Comparison of ENCODE assay signal across 1 cellular context in the genomic region with DNA sequence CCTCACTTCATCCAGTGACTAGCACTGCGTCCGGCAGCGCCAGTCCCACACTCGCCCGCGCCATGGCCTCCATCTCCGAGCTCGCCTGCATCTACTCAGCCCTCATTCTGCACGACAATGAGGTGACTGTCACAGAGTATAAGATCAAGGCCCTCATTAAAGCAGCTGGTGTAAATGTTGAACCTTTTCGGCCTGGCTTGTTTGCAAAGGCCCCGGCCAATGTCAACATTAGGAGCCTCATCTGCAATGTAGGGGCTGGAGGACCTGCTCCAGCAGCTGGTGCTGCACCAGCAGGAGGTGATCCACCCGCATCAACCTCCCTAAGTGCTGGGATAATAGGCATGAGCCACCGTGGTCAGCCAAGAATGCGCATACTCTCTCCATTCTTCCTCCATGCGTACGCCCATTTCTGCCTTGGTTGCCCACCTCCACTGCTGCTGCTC.
TF ChIP-seq lines count a peak whose summit lies in the region.

No MANE protein-coding gene starts in this region.

TF ChIP-seq in HepG2, 621 proteins besides CTCF, POLR2A, EP300 and RAD21 (continued from another document and continues in another):
- TF ChIP-seq PATZ1 (CRISPR knock-in tag; IDR thresholded peaks at IDR 0.05) (peak; percentile 70), SMC3 (IDR thresholded peaks at IDR 0.05; ENCODE audit: low read length) (0 out of 2 replicates have a peak, but pooled peaks have one; percentile 31), ZNF101 (CRISPR knock-in tag; IDR thresholded peaks at IDR 0.05; ENCODE audit: borderline replicate concordance, low read depth) (no peak), ZNF572 (CRISPR knock-in tag; IDR thresholded peaks at IDR 0.05) (peak; percentile 84; the same call in 1 of the 2 replicates), FOXP1 (IDR thresholded peaks at IDR 0.05) (no peak), FOXP1 (CRISPR knock-in tag; IDR thresholded peaks at IDR 0.05) (peak; percentile 70; the same call in 1 of the 2 replicates), ZNF790 (CRISPR knock-in tag; IDR thresholded peaks at IDR 0.05; ENCODE audit: borderline replicate concordance) (peak; percentile 33; the same call in 1 of the 2 replicates), TCF7 (IDR thresholded peaks at IDR 0.05; ENCODE audit: low read depth) (peak; percentile 82), ZNF292 (CRISPR knock-in tag; IDR thresholded peaks at IDR 0.05; ENCODE audit: borderline replicate concordance, low read depth) (peak; percentile 86; the same call in 1 of the 2 replicates), POGK (CRISPR knock-in tag; conservative IDR thresholded peaks at IDR 0.05) (0 out of 2 replicates have a peak, but pooled peaks have one; percentile 40), ZNF746 (CRISPR knock-in tag; IDR thresholded peaks at IDR 0.05) (no peak), REPIN1 (CRISPR knock-in tag; IDR thresholded peaks at IDR 0.05; ENCODE audit: borderline replicate concordance, low read depth) (peak; percentile 52; the same call in 1 of the 2 replicates), NR2C2 (CRISPR knock-in tag; IDR thresholded peaks at IDR 0.05; ENCODE audit: borderline replicate concordance) (peak; percentile 41; the same call in 1 of the 2 replicates), SP4 (CRISPR knock-in tag; IDR thresholded peaks at IDR 0.05) (peak; percentile 44; the same call in 1 of the 2 replicates), MAFK (conservative IDR thresholded peaks at IDR 0.05 in 1 of 2, IDR thresholded peaks at IDR 0.05 in 1 of 2; ENCODE audit: low read length in 2 of 2) (no peak), MNT (IDR thresholded peaks at IDR 0.05) (no peak), NFATC3 (CRISPR knock-in tag; IDR thresholded peaks at IDR 0.05) (no peak), PPARG (CRISPR knock-in tag; conservative IDR thresholded peaks at IDR 0.05) (peak; percentile 62), KDM2A (CRISPR knock-in tag; IDR thresholded peaks at IDR 0.05; ENCODE audit: borderline replicate concordance, low read depth) (peak; percentile 40; the same call in 1 of the 2 replicates), ZFP91 (CRISPR knock-in tag; IDR thresholded peaks at IDR 0.05; ENCODE audit: borderline replicate concordance) (peak; percentile 76), FOXA3 (CRISPR knock-in tag; IDR thresholded peaks at IDR 0.05) (peak; percentile 93), HOMEZ (CRISPR knock-in tag; IDR thresholded peaks at IDR 0.05; ENCODE audit: low read depth) (0 out of 2 replicates have a peak, but pooled peaks have one; percentile 51)
- TF ChIP-seq, protein P1, sequence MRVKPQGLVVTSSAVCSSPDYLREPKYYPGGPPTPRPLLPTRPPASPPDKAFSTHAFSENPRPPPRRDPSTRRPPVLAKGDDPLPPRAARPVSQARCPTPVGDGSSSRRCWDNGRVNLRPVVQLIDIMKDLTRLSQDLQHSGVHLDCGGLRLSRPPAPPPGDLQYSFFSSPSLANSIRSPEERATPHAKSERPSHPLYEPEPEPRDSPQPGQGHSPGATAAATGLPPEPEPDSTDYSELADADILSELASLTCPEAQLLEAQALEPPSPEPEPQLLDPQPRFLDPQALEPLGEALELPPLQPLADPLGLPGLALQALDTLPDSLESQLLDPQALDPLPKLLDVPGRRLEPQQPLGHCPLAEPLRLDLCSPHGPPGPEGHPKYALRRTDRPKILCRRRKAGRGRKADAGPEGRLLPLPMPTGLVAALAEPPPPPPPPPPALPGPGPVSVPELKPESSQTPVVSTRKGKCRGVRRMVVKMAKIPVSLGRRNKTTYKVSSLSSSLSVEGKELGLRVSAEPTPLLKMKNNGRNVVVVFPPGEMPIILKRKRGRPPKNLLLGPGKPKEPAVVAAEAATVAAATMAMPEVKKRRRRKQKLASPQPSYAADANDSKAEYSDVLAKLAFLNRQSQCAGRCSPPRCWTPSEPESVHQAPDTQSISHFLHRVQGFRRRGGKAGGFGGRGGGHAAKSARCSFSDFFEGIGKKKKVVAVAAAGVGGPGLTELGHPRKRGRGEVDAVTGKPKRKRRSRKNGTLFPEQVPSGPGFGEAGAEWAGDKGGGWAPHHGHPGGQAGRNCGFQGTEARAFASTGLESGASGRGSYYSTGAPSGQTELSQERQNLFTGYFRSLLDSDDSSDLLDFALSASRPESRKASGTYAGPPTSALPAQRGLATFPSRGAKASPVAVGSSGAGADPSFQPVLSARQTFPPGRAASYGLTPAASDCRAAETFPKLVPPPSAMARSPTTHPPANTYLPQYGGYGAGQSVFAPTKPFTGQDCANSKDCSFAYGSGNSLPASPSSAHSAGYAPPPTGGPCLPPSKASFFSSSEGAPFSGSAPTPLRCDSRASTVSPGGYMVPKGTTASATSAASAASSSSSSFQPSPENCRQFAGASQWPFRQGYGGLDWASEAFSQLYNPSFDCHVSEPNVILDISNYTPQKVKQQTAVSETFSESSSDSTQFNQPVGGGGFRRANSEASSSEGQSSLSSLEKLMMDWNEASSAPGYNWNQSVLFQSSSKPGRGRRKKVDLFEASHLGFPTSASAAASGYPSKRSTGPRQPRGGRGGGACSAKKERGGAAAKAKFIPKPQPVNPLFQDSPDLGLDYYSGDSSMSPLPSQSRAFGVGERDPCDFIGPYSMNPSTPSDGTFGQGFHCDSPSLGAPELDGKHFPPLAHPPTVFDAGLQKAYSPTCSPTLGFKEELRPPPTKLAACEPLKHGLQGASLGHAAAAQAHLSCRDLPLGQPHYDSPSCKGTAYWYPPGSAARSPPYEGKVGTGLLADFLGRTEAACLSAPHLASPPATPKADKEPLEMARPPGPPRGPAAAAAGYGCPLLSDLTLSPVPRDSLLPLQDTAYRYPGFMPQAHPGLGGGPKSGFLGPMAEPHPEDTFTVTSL (CRISPR knock-in tag; IDR thresholded peaks at IDR 0.05; ENCODE audit: borderline replicate concordance) = peak; percentile 62; the same call in 1 of the 2 replicates
- TF ChIP-seq, protein P2, sequence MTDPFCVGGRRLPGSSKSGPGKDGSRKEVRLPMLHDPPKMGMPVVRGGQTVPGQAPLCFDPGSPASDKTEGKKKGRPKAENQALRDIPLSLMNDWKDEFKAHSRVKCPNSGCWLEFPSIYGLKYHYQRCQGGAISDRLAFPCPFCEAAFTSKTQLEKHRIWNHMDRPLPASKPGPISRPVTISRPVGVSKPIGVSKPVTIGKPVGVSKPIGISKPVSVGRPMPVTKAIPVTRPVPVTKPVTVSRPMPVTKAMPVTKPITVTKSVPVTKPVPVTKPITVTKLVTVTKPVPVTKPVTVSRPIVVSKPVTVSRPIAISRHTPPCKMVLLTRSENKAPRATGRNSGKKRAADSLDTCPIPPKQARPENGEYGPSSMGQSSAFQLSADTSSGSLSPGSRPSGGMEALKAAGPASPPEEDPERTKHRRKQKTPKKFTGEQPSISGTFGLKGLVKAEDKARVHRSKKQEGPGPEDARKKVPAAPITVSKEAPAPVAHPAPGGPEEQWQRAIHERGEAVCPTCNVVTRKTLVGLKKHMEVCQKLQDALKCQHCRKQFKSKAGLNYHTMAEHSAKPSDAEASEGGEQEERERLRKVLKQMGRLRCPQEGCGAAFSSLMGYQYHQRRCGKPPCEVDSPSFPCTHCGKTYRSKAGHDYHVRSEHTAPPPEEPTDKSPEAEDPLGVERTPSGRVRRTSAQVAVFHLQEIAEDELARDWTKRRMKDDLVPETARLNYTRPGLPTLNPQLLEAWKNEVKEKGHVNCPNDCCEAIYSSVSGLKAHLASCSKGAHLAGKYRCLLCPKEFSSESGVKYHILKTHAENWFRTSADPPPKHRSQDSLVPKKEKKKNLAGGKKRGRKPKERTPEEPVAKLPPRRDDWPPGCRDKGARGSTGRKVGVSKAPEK (CRISPR knock-in tag; IDR thresholded peaks at IDR 0.05; ENCODE audit: borderline replicate concordance) = 0 out of 2 replicates have a peak, but pooled peaks have one; percentile 50
- TF ChIP-seq, protein P3, sequence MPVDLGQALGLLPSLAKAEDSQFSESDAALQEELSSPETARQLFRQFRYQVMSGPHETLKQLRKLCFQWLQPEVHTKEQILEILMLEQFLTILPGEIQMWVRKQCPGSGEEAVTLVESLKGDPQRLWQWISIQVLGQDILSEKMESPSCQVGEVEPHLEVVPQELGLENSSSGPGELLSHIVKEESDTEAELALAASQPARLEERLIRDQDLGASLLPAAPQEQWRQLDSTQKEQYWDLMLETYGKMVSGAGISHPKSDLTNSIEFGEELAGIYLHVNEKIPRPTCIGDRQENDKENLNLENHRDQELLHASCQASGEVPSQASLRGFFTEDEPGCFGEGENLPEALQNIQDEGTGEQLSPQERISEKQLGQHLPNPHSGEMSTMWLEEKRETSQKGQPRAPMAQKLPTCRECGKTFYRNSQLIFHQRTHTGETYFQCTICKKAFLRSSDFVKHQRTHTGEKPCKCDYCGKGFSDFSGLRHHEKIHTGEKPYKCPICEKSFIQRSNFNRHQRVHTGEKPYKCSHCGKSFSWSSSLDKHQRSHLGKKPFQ (CRISPR knock-in tag; IDR thresholded peaks at IDR 0.05; ENCODE audit: insufficient replicate concordance) = peak; percentile 82
- TF ChIP-seq, protein P4, sequence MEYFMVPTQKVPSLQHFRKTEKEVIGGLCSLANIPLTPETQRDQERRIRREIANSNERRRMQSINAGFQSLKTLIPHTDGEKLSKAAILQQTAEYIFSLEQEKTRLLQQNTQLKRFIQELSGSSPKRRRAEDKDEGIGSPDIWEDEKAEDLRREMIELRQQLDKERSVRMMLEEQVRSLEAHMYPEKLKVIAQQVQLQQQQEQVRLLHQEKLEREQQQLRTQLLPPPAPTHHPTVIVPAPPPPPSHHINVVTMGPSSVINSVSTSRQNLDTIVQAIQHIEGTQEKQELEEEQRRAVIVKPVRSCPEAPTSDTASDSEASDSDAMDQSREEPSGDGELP (IDR thresholded peaks at IDR 0.05; ENCODE audit: borderline replicate concordance, low read depth) = peak; percentile 95
- TF ChIP-seq, protein P5, sequence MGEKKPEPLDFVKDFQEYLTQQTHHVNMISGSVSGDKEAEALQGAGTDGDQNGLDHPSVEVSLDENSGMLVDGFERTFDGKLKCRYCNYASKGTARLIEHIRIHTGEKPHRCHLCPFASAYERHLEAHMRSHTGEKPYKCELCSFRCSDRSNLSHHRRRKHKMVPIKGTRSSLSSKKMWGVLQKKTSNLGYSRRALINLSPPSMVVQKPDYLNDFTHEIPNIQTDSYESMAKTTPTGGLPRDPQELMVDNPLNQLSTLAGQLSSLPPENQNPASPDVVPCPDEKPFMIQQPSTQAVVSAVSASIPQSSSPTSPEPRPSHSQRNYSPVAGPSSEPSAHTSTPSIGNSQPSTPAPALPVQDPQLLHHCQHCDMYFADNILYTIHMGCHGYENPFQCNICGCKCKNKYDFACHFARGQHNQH (CRISPR knock-in tag; IDR thresholded peaks at IDR 0.05) = peak; percentile 86; the same call in 1 of the 2 replicates
- TF ChIP-seq, protein P6, sequence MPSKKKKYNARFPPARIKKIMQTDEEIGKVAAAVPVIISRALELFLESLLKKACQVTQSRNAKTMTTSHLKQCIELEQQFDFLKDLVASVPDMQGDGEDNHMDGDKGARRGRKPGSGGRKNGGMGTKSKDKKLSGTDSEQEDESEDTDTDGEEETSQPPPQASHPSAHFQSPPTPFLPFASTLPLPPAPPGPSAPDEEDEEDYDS (CRISPR knock-in tag; IDR thresholded peaks at IDR 0.05) = peak; percentile 53
